1 cellular context compared by ENCODE assay signal in the genomic region with DNA sequence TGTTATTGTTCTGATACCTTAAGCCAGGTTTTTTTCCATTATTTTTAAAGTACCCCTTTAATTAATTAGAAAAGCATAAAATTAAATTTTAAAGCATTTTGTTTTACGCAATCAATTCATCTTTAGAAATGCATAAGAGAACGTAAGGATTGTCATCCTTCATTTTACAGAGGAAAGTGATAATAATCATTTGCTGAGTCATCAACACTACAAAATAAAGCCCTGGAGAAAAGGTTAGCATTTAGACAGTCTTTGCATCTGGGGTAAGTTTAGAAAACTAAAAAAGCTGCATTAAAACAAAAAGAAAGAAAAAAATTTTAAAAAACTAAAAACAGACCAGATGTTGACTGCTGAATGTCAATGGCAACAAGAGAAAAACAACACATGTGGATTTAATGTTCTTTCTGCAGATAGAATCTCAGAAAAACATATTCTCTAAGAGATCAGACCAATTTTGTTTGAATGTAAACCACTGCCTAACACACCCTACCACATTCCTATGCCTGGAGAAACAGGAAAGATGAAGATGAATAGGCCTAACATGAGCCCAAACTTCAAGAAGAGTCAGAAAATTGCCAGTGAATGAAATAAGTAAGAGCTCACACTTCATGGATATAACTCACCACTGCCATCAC.
TF ChIP-seq lines count a peak whose summit lies in the region.

No MANE protein-coding gene starts in this region.

TF ChIP-seq in K562, 482 proteins besides CTCF, POLR2A, EP300 and RAD21 (continued from another document):
- no peak for TF ChIP-seq ZMIZ1 (IDR thresholded peaks at IDR 0.05; ENCODE audit: low read depth in 2 of 2, low read length in 2 of 2)
- TF ChIP-seq CHAMP1 (IDR thresholded peaks at IDR 0.05), result no peak
- TF ChIP-seq TARDBP (IDR thresholded peaks at IDR 0.05), result no peak
